Comparison of ENCODE assay signal across 23 cellular contexts in the genomic region with DNA sequence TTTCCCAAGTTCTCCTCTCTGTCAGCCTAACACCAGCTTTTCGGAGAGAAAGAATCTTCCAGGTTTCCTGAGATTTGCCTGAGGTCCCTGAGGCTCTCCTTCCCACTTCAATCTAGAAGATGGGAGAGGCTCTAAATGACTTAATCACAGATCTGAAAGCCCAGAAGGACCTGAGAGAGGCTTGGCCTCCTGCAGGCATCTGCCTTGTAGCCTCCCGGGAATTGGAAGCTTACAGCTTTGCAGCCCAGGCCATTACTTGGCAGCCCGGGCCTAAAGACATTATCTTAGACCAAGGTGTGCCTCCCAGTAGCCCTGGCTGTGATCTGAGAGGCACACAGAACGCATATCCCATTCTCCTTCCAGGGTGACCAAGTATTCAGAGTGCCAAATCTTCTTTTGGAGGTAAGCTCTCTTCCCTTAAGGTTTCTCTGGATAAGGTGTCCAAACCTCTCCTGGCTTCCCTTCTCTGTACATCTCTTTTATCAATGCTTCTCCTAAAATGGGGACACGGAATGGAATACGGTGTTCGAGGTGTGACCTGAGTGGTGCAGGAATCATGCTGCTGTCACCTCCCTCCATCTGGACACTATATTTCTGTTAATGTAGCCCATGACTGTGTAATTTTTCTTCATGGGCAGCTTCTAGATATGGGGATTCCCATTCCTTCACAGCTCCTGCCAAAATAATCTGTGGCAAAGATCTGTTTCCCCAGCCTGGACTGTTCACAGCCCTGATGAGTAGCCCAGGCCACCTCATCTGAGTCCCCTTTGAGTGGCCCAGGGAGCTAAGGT.
"Had no signal": no experiment of that assay in that cellular context is flagged by ENCODE, and none has a peak within 500 bp of the region (broad histone marks: within the 10 kb centered on the region; RNA-seq: fewer than 3 reads in every experiment).

No MANE protein-coding gene starts in this region.

- H3K4me2 ChIP-seq: smooth muscle cell had no signal

- DNase-seq: activated CD4-positive, alpha-beta T cell treated with anti-CD3 and anti-CD28 coated beads for 36 hours; activated CD4-positive, alpha-beta T cell treated with anti-CD3 and anti-CD28 coated beads, Interleukin-2, amount 50 U/mL, for 4 hours; activated CD8-positive, alpha-beta memory T cell treated with anti-CD3 and anti-CD28 coated beads for 24 hours; activated CD8-positive, alpha-beta memory T cell treated with anti-CD3 and anti-CD28 coated beads, Interleukin-2, amount 50 U/mL, for 4 hours; activated naive CD4-positive, alpha-beta T cell treated with anti-CD3 and anti-CD28 coated beads for 36 hours; activated naive CD8-positive, alpha-beta T cell treated with anti-CD3 and anti-CD28 coated beads, Interleukin-2, amount 10 ng/mL, durations not matched to agents 7 days and 5 days; activated T-cell treated with anti-CD3 and anti-CD28 coated beads, Interleukin-2, amount 50 U/mL, for 4 hours; amygdala; effector CD4-positive, alpha-beta T cell; erythroblast; hypothalamus; mesenchymal stem cell; nephron progenitor cell; stimulated activated CD4-positive, alpha-beta T cell treated with anti-CD3 and anti-CD28 coated beads, Interleukin-15, amount 100 ng/mL, for 24 hours; stomach; T1000; testis; upper lobe of left lung had no signal

- H3K27ac ChIP-seq: parathyroid adenoma, stomach, testis, upper lobe of left lung had no signal

- H2AFZ ChIP-seq: parathyroid adenoma had no signal

- H3K9ac ChIP-seq: parathyroid adenoma had no signal

- H3K9me3 ChIP-seq: testis had no signal

- H3K27me3 ChIP-seq: stomach, testis, upper lobe of left lung had no signal

- H3K4me1 ChIP-seq: parathyroid adenoma, upper lobe of left lung had no signal

- ATAC-seq: activated CD4-positive, alpha-beta T cell treated with anti-CD3 and anti-CD28 coated beads for 36 hours; activated T-cell treated with anti-CD3 and anti-CD28 coated beads, Interleukin-2, amount 50 U/mL, for 4 hours; sciatic nerve; stimulated activated memory B cell treated with anti-CD40 and anti-IgM and Interleukin-4, amounts not matched to agents 10 μg/mL and 1 μg/mL and 100 μg/mL, for 72 hours; WTC11 had no signal

- H3K4me3 ChIP-seq: smooth muscle cell, stomach, testis, upper lobe of left lung had no signal
